In the genomic region with DNA sequence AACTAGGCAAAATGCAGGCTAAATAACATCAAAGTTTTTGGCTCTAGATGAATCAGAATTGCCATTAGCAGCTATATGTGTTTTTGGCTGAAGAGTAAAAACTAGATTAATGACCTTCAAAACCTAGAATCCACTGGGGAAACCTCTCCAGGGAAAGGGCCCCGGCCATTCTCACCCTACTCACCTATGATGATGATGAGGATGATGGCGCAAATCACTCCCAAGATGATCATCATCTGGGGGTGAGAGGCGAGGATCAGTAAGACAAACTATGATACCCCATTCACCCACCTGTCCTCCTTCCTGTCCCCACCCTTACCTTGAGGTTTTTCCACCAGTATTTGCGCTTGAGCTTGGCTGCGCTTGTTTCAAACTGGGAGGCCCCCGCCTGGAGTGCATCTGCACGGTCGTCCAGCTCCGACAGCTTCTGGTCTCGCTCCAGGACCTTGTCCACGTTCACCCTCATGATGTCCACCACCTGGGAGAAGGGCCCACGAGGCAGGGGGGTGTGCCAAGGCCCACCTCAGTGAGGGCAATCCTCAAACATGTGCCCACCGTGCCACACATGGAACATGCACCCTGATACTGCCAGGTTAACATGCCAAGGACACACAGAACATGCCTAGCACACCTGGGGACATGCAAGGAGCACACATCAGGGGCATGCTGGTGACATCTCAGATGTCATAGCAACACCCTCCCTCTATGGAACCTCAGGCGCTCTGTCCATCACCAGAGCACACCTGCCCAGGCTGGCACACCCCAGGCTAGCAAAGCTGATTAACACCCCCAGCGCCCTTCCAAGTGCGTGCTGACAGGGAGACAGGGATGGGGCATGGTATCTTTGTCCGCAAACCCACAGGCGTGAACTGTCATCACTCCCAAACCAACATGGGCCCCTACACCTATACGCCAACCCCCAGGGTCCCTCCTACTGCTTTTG, we compare ENCODE assay signal across 1 cellular context.
TF ChIP-seq lines count a peak whose summit lies in the region.

No MANE protein-coding gene starts in this region.

TF ChIP-seq in endothelial cell of umbilical vein, 7 proteins besides CTCF, POLR2A, EP300 and RAD21:
- TF ChIP-seq, protein P1, sequence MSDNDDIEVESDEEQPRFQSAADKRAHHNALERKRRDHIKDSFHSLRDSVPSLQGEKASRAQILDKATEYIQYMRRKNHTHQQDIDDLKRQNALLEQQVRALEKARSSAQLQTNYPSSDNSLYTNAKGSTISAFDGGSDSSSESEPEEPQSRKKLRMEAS (IDR thresholded peaks at IDR 0.05; ENCODE audit: insufficient read depth, insufficient read length): no peak
- no peak for TF ChIP-seq MYC (IDR thresholded peaks at IDR 0.05; ENCODE audit: low read depth, low read length)
- no peak for TF ChIP-seq EZH2 (IDR thresholded peaks at IDR 0.05; ENCODE audit: borderline replicate concordance, low read depth, low read length, severe bottlenecking)
- TF ChIP-seq JUN (IDR thresholded peaks at IDR 0.05; ENCODE audit: borderline replicate concordance, insufficient read depth, insufficient read length, low read depth): no peak
- no peak for TF ChIP-seq FOS (IDR thresholded peaks at IDR 0.05; ENCODE audit: borderline replicate concordance, insufficient read depth, low read length)
TF ChIP-seq in endothelial cell of umbilical vein: peak in this region for 0.
